ENCODE assay signal across 25 cellular contexts in genomic region chr14:61374284-61374683, GRCh38.
"Had no signal": no experiment of that assay in that cellular context is flagged by ENCODE, and none has a peak within 500 bp of the region (broad histone marks: within the 10 kb centered on the region; RNA-seq: fewer than 3 reads in every experiment).

No MANE protein-coding gene starts in this region.

- H3K4me1 Mint-ChIP-seq: neural crest cell had no signal

- H3K27ac Mint-ChIP-seq: activated T-helper 1 cell treated with anti-CD3 and anti-CD28 coated beads, Interleukin-12 subunit alpha, Interleukin-12 subunit beta, Interleukin-2, Interleukin-4 antibody, amounts not matched to agents 30 ng/mL and 10 ng/mL and 1 ng/mL, durations not matched to agents 14 hours and 24 hours and 36 hours; dendritic cell treated with granulocyte-macrophage colony-stimulating factor and Interleukin-4, amounts not matched to agents 40 ng/mL and 50 ng/mL, for 4 days; mesothelial cell of epicardium had no signal

- ATAC-seq: left cardiac atrium; right cardiac atrium; SK-N-SH treated with all-trans-retinoic acid at 6 μM for 48 hours; stimulated activated naive CD8-positive, alpha-beta T cell treated with anti-CD3 and anti-CD28 coated beads, Interleukin-15, Interleukin-2, amounts not matched to agents 100 U/mL and 50 U/mL, for 24 hours had no signal

- H3K9me3 ChIP-seq: prostate gland had no signal

- H3K4me3 ChIP-seq: lung, prostate gland, skin epidermis, suprapubic skin, upper lobe of left lung had no signal

- H3K36me3 ChIP-seq: brain microvascular endothelial cell, prostate gland, upper lobe of left lung had no signal

- H3K27me3 Mint-ChIP-seq: dendritic cell treated with granulocyte-macrophage colony-stimulating factor and Interleukin-4, amounts not matched to agents 40 ng/mL and 50 ng/mL, for 4 days had no signal

- H3K27ac ChIP-seq: brain microvascular endothelial cell, prostate gland, skin epidermis, suprapubic skin, upper lobe of left lung, VCaP had no signal

- DNase-seq: activated CD4-positive, alpha-beta T cell treated with anti-CD3 and anti-CD28 coated beads for 1 hour; activated CD8-positive, alpha-beta memory T cell treated with anti-CD3 and anti-CD28 coated beads, Interleukin-2, amount 50 U/mL, for 48 hours; activated naive CD4-positive, alpha-beta T cell treated with Interleukin-2 at 50 U/mL for 16 hours; anterior cingulate cortex; brain microvascular endothelial cell; effector memory CD4-positive, alpha-beta T cell; head of caudate nucleus; left cardiac atrium; right cardiac atrium; stimulated activated CD4-positive, alpha-beta T cell treated with anti-CD3 and anti-CD28 coated beads, Interleukin-15, amount 100 ng/mL, for 24 hours; stimulated activated CD4-positive, alpha-beta T cell treated with anti-CD3 and anti-CD28 coated beads, Interleukin-4, amount 100 ng/mL, for 4 hours; stimulated activated naive CD8-positive, alpha-beta T cell treated with anti-CD3 and anti-CD28 coated beads, Interleukin-15, Interleukin-2, amounts not matched to agents 100 U/mL and 50 U/mL, for 24 hours; T-helper 1 cell; upper lobe of left lung had no signal

- H3K4me3 Mint-ChIP-seq: activated T-helper 1 cell treated with anti-CD3 and anti-CD28 coated beads, Interleukin-12 subunit alpha, Interleukin-12 subunit beta, Interleukin-2, Interleukin-4 antibody, amounts not matched to agents 30 ng/mL and 10 ng/mL and 1 ng/mL, durations not matched to agents 14 hours and 24 hours and 36 hours; dendritic cell treated with granulocyte-macrophage colony-stimulating factor and Interleukin-4, amounts not matched to agents 40 ng/mL and 50 ng/mL, for 4 days; mesothelial cell of epicardium; neural crest cell had no signal

- FAIRE-seq: frontal cortex had no signal

- H3K27me3 ChIP-seq: brain microvascular endothelial cell, suprapubic skin, upper lobe of left lung had no signal

- H3K4me1 ChIP-seq: prostate gland, suprapubic skin had no signal
